1 cellular context compared by ENCODE assay signal in the genomic region with DNA sequence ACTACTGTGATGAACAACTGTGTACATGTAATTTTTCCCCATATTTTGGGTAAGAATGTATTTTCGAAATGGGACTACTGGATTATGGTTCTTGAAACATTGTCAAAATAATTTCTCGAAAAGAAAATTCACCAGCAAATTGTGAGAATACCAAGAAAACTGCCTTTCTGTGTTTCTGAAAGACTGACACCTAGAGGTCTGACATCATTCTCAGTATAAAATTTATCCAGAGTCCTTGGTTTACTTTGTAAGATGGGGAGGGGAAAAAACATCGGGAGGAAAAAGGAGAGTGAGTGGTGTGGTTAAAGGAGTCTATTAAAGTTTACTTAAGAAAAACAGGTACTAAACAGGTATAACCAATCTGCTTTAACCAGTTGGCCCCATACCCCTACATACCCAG.
TF ChIP-seq lines count a peak whose summit lies in the region.

No MANE protein-coding gene starts in this region.

TF ChIP-seq in SK-N-SH treated with all-trans-retinoic acid at 6 μM for 48 hours, 23 proteins besides CTCF, POLR2A, EP300 and RAD21 (continued from another document):
- TF ChIP-seq, protein P1, sequence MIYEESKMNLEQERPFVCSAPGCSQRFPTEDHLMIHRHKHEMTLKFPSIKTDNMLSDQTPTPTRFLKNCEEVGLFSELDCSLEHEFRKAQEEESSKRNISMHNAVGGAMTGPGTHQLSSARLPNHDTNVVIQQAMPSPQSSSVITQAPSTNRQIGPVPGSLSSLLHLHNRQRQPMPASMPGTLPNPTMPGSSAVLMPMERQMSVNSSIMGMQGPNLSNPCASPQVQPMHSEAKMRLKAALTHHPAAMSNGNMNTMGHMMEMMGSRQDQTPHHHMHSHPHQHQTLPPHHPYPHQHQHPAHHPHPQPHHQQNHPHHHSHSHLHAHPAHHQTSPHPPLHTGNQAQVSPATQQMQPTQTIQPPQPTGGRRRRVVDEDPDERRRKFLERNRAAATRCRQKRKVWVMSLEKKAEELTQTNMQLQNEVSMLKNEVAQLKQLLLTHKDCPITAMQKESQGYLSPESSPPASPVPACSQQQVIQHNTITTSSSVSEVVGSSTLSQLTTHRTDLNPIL (CRISPR knock-in tag; IDR thresholded peaks at IDR 0.05; ENCODE audit: low read depth) = no peak
- no peak for TF ChIP-seq ZNF8 (CRISPR knock-in tag; IDR thresholded peaks at IDR 0.05)
- no peak for TF ChIP-seq ZFP3 (CRISPR knock-in tag; IDR thresholded peaks at IDR 0.05)
- TF ChIP-seq, protein P2, sequence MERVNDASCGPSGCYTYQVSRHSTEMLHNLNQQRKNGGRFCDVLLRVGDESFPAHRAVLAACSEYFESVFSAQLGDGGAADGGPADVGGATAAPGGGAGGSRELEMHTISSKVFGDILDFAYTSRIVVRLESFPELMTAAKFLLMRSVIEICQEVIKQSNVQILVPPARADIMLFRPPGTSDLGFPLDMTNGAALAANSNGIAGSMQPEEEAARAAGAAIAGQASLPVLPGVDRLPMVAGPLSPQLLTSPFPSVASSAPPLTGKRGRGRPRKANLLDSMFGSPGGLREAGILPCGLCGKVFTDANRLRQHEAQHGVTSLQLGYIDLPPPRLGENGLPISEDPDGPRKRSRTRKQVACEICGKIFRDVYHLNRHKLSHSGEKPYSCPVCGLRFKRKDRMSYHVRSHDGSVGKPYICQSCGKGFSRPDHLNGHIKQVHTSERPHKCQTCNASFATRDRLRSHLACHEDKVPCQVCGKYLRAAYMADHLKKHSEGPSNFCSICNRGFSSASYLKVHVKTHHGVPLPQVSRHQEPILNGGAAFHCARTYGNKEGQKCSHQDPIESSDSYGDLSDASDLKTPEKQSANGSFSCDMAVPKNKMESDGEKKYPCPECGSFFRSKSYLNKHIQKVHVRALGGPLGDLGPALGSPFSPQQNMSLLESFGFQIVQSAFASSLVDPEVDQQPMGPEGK (CRISPR knock-in tag; IDR thresholded peaks at IDR 0.05; ENCODE audit: borderline replicate concordance) = no peak
- no peak for TF ChIP-seq PPARA (CRISPR knock-in tag; IDR thresholded peaks at IDR 0.05; ENCODE audit: borderline replicate concordance)
- TF ChIP-seq ISL1 (CRISPR knock-in tag; IDR thresholded peaks at IDR 0.05) = no peak
- TF ChIP-seq BACH2 (CRISPR knock-in tag; IDR thresholded peaks at IDR 0.05; ENCODE audit: borderline replicate concordance) = no peak
- TF ChIP-seq, protein P3, sequence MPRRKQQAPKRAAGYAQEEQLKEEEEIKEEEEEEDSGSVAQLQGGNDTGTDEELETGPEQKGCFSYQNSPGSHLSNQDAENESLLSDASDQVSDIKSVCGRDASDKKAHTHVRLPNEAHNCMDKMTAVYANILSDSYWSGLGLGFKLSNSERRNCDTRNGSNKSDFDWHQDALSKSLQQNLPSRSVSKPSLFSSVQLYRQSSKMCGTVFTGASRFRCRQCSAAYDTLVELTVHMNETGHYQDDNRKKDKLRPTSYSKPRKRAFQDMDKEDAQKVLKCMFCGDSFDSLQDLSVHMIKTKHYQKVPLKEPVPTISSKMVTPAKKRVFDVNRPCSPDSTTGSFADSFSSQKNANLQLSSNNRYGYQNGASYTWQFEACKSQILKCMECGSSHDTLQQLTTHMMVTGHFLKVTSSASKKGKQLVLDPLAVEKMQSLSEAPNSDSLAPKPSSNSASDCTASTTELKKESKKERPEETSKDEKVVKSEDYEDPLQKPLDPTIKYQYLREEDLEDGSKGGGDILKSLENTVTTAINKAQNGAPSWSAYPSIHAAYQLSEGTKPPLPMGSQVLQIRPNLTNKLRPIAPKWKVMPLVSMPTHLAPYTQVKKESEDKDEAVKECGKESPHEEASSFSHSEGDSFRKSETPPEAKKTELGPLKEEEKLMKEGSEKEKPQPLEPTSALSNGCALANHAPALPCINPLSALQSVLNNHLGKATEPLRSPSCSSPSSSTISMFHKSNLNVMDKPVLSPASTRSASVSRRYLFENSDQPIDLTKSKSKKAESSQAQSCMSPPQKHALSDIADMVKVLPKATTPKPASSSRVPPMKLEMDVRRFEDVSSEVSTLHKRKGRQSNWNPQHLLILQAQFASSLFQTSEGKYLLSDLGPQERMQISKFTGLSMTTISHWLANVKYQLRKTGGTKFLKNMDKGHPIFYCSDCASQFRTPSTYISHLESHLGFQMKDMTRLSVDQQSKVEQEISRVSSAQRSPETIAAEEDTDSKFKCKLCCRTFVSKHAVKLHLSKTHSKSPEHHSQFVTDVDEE (CRISPR knock-in tag; IDR thresholded peaks at IDR 0.05) = no peak
- no peak for TF ChIP-seq SNAI2 (CRISPR knock-in tag; IDR thresholded peaks at IDR 0.05)
